In the genomic region with DNA sequence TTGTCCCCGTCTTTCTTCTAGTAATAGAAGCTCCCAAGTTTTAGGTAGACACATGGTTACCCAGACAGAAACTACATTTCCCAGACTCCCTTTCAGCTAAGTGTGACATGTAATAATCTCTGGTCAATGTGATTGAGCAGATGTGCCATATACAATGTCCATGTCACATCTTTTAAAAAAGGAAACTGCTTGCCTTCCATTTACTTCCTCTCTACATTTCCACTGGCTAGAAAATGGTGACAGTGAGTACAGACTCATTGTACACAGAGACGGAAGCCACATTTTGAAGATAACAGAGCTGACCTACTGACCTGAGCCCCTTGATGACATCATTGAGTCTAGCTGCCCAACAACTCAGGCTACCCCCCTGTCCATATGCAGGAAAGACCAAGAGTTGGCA, we compare ENCODE assay signal across 21 cellular contexts. TPM values are rescaled to one million over a fixed set of nuclear protein-coding genes. Genes with fewer than 3 reads are reported as not detected.
A peak's percentile ranks its signal among the peaks of the same experiment; 100 is the strongest.
DNase-seq lines count a peak whose midpoint lies in the region; ATAC-seq lines count a peak whose summit lies in the region.
"Had no signal": no experiment of that assay in that cellular context is flagged by ENCODE, and none has a peak within 500 bp of the region (broad histone marks: within the 10 kb centered on the region; RNA-seq: fewer than 3 reads in every experiment).

No MANE protein-coding gene starts in this region.

- peaks cover 84% of the 10 kb centered on the region for H3K36me3 Mint-ChIP-seq in activated naive CD4-positive, alpha-beta T cell treated with anti-CD3 and anti-CD28 coated beads for 36 hours (ENCODE audit: low read depth)
- H3K36me3 Mint-ChIP-seq in T-cell = peaks cover 72% of the 10 kb centered on the region
- H3K36me3 Mint-ChIP-seq in activated naive CD8-positive, alpha-beta T cell treated with anti-CD3 and anti-CD28 coated beads, Interleukin-2, amount 50 U/mL, for 24 hours (ENCODE audit: low read depth) = peaks cover 77% of the 10 kb centered on the region
- peaks cover 89% of the 10 kb centered on the region for H3K36me3 Mint-ChIP-seq in stimulated activated naive CD8-positive, alpha-beta T cell treated with anti-CD3 and anti-CD28 coated beads, Interleukin-15, Interleukin-2, amounts not matched to agents 100 ng/mL and 50 ng/mL, for 24 hours (ENCODE audit: low read depth)

- no peak for DNase-seq in activated naive CD4-positive, alpha-beta T cell treated with anti-CD3 and anti-CD28 coated beads for 36 hours
- DNase-seq in activated naive CD4-positive, alpha-beta T cell treated with Interleukin-2 at 50 U/mL for 16 hours = no peak
- DNase-seq in T-cell = no peak
- no peak for DNase-seq in activated naive CD8-positive, alpha-beta T cell treated with anti-CD3 and anti-CD28 coated beads, Interleukin-2, amount 50 U/mL, for 24 hours
- no peak for DNase-seq in NCI-H1092 treated with DMSO at 0.1 percent for 48 hours (lab: John Stamatoyannopoulos, UW)
- no peak for DNase-seq in stimulated activated CD4-positive, alpha-beta T cell treated with anti-CD3 and anti-CD28 coated beads, Interleukin-2, amount 100 ng/mL, for 24 hours
- DNase-seq: activated B cell treated with CpG ODN at 0.5 μM for 24 hours; activated effector memory CD4-positive, alpha-beta T cell treated with Interleukin-2 at 50 U/mL for 16 hours; aorta; DMS 273 treated with DMSO at 0.1 percent for 48 hours; endodermal cell; gastrocnemius medialis; NCI-H1048; NCI-H2029; NCI-H345; NCI-H748 treated with DMSO at 0.1 percent for 48 hours; occipital lobe; testis had no signal

- POLR2A ChIA-PET in T-cell (lab: Charles Lee) = interaction anchor here in 1 of 2 donors (0.6 to 1.5 kb wide), 3 partner anchors 13 to 32 kb away, joined by 3 to 11 read pairs (median 3); no protein-coding TSS in a partner anchor

- H3K4me3 Mint-ChIP-seq in activated naive CD4-positive, alpha-beta T cell treated with anti-CD3 and anti-CD28 coated beads for 36 hours = no peak overlapping the region
- H3K4me3 Mint-ChIP-seq in T-cell = peak overlapping the region; percentile 1 to 62 (median 24)
- H3K4me3 Mint-ChIP-seq in activated naive CD8-positive, alpha-beta T cell treated with anti-CD3 and anti-CD28 coated beads, Interleukin-2, amount 50 U/mL, for 24 hours = no peak overlapping the region
- H3K4me3 Mint-ChIP-seq in stimulated activated naive CD8-positive, alpha-beta T cell treated with anti-CD3 and anti-CD28 coated beads, Interleukin-15, Interleukin-2, amounts not matched to agents 100 ng/mL and 50 ng/mL, for 24 hours = no peak overlapping the region
- H3K4me3 Mint-ChIP-seq: activated B cell treated with CpG ODN at 0.5 μM for 24 hours; endodermal cell; memory B cell; stimulated activated memory B cell treated with anti-CD40 and anti-IgM and Interleukin-4, amounts not matched to agents 10 μg/mL and 1 μg/mL and 100 μg/mL, for 72 hours had no signal

- peaks cover 16% of the 10 kb centered on the region for H3K9me3 Mint-ChIP-seq in activated naive CD4-positive, alpha-beta T cell treated with anti-CD3 and anti-CD28 coated beads for 36 hours
- peaks cover 0 to 9% (median 8%) of the 10 kb centered on the region in 3 donors for H3K9me3 Mint-ChIP-seq in T-cell
- H3K9me3 Mint-ChIP-seq in activated naive CD8-positive, alpha-beta T cell treated with anti-CD3 and anti-CD28 coated beads, Interleukin-2, amount 50 U/mL, for 24 hours = peaks cover 23% of the 10 kb centered on the region
- H3K9me3 Mint-ChIP-seq in stimulated activated naive CD8-positive, alpha-beta T cell treated with anti-CD3 and anti-CD28 coated beads, Interleukin-15, Interleukin-2, amounts not matched to agents 100 ng/mL and 50 ng/mL, for 24 hours = peaks cover 14% of the 10 kb centered on the region

- ATAC-seq in T-cell (replicated peaks in 1 of 4) = peak in 1 of 4 experiments; percentile 7
- no peak for ATAC-seq in activated naive CD8-positive, alpha-beta T cell treated with anti-CD3 and anti-CD28 coated beads, Interleukin-2, amount 50 U/mL, for 24 hours
- ATAC-seq: gastrocnemius medialis; stimulated activated memory B cell treated with anti-CD40 and anti-IgM and Interleukin-4, amounts not matched to agents 10 μg/mL and 1 μg/mL and 100 μg/mL, for 72 hours had no signal

- peaks cover 85% of the 10 kb centered on the region for H3K4me1 Mint-ChIP-seq in activated naive CD4-positive, alpha-beta T cell treated with anti-CD3 and anti-CD28 coated beads for 36 hours (ENCODE audit: low read depth)
- H3K4me1 Mint-ChIP-seq in T-cell = peaks cover 84 to 91% (median 90%) of the 10 kb centered on the region in 3 donors
- H3K4me1 Mint-ChIP-seq in activated naive CD8-positive, alpha-beta T cell treated with anti-CD3 and anti-CD28 coated beads, Interleukin-2, amount 50 U/mL, for 24 hours = peaks cover 84% of the 10 kb centered on the region
- H3K4me1 Mint-ChIP-seq in stimulated activated naive CD8-positive, alpha-beta T cell treated with anti-CD3 and anti-CD28 coated beads, Interleukin-15, Interleukin-2, amounts not matched to agents 100 ng/mL and 50 ng/mL, for 24 hours (ENCODE audit: low read depth) = peaks cover 86% of the 10 kb centered on the region

- CTCF ChIA-PET in activated naive CD4-positive, alpha-beta T cell treated with anti-CD3 and anti-CD28 coated beads for 36 hours (lab: Charles Lee) = interaction anchor here (1.9 kb wide), 1 partner anchor 13 kb away, joined by 4 read pairs; no protein-coding TSS in a partner anchor
- CTCF ChIA-PET in T-cell (lab: Charles Lee) = interaction anchor here in 1 of 2 donors (0.9 kb wide), 1 partner anchor 14 kb away, joined by 5 read pairs; no protein-coding TSS in a partner anchor

- intact Hi-C loops in activated naive CD4-positive, alpha-beta T cell treated with anti-CD3 and anti-CD28 coated beads for 36 hours (cut with micrococcal nuclease) = no loop called here

- no peaks in the 10 kb centered on the region for H3K27me3 Mint-ChIP-seq in activated naive CD4-positive, alpha-beta T cell treated with anti-CD3 and anti-CD28 coated beads for 36 hours (ENCODE audit: low read depth)
- no peaks in the 10 kb centered on the region for H3K27me3 Mint-ChIP-seq in T-cell
- H3K27me3 Mint-ChIP-seq in activated naive CD8-positive, alpha-beta T cell treated with anti-CD3 and anti-CD28 coated beads, Interleukin-2, amount 50 U/mL, for 24 hours = no peaks in the 10 kb centered on the region
- H3K27me3 Mint-ChIP-seq in stimulated activated naive CD8-positive, alpha-beta T cell treated with anti-CD3 and anti-CD28 coated beads, Interleukin-15, Interleukin-2, amounts not matched to agents 100 ng/mL and 50 ng/mL, for 24 hours = no peaks in the 10 kb centered on the region
- H3K27me3 Mint-ChIP-seq: activated B cell treated with CpG ODN at 0.5 μM for 24 hours; memory B cell; stimulated activated memory B cell treated with anti-CD40 and anti-IgM and Interleukin-4, amounts not matched to agents 10 μg/mL and 1 μg/mL and 100 μg/mL, for 72 hours had no signal

- peak overlapping the region; percentile 83 for H3K27ac Mint-ChIP-seq in activated naive CD4-positive, alpha-beta T cell treated with anti-CD3 and anti-CD28 coated beads for 36 hours
- peak overlapping the region; percentile 83 to 85 for H3K27ac Mint-ChIP-seq in T-cell
- H3K27ac Mint-ChIP-seq in activated naive CD8-positive, alpha-beta T cell treated with anti-CD3 and anti-CD28 coated beads, Interleukin-2, amount 50 U/mL, for 24 hours = peak overlapping the region; percentile 93
- H3K27ac Mint-ChIP-seq in stimulated activated naive CD8-positive, alpha-beta T cell treated with anti-CD3 and anti-CD28 coated beads, Interleukin-15, Interleukin-2, amounts not matched to agents 100 ng/mL and 50 ng/mL, for 24 hours = peak overlapping the region; percentile 80
- H3K27ac Mint-ChIP-seq: activated B cell treated with CpG ODN at 0.5 μM for 24 hours; endodermal cell; memory B cell; stimulated activated memory B cell treated with anti-CD40 and anti-IgM and Interleukin-4, amounts not matched to agents 10 μg/mL and 1 μg/mL and 100 μg/mL, for 72 hours had no signal

RNA-seq across cellular contexts. Expression of a gene that starts 21.3 kb away (rescaled TPM):
- 100 to 1,000 TPM; 131 to 134 TPM for total RNA-seq in activated naive CD4-positive, alpha-beta T cell treated with anti-CD3 and anti-CD28 coated beads for 36 hours
- 100 to 1,000 TPM; 148 to 201 (median 155) TPM for total RNA-seq in T-cell

RNA-seq across cellular contexts. Expression of a gene that starts 52.4 kb away (rescaled TPM):
- total RNA-seq in activated naive CD4-positive, alpha-beta T cell treated with anti-CD3 and anti-CD28 coated beads for 36 hours = 1 to 10 TPM; 4.5 to 5.1 TPM
- 1 to 10 TPM; 1.2 to 7.6 (median 5.1) TPM for total RNA-seq in T-cell

Comparison
In these comparisons a context has a peak if more than half of its experiments do, and no peak if none do; other contexts are left out.
1. H3K4me3 Mint-ChIP-seq: peak in T-cell (3 of 3); none in activated naive CD4-positive, alpha-beta T cell treated with anti-CD3 and anti-CD28 coated beads for 36 hours (single experiment), activated naive CD8-positive, alpha-beta T cell treated with anti-CD3 and anti-CD28 coated beads, Interleukin-2, amount 50 U/mL, for 24 hours (single experiment) and stimulated activated naive CD8-positive, alpha-beta T cell treated with anti-CD3 and anti-CD28 coated beads, Interleukin-15, Interleukin-2, amounts not matched to agents 100 ng/mL and 50 ng/mL, for 24 hours (single experiment).
2. Peak in every context shown above with its lines, with median percentiles within 50 percentile points of each other: H3K27ac Mint-ChIP-seq.